In the genomic region with DNA sequence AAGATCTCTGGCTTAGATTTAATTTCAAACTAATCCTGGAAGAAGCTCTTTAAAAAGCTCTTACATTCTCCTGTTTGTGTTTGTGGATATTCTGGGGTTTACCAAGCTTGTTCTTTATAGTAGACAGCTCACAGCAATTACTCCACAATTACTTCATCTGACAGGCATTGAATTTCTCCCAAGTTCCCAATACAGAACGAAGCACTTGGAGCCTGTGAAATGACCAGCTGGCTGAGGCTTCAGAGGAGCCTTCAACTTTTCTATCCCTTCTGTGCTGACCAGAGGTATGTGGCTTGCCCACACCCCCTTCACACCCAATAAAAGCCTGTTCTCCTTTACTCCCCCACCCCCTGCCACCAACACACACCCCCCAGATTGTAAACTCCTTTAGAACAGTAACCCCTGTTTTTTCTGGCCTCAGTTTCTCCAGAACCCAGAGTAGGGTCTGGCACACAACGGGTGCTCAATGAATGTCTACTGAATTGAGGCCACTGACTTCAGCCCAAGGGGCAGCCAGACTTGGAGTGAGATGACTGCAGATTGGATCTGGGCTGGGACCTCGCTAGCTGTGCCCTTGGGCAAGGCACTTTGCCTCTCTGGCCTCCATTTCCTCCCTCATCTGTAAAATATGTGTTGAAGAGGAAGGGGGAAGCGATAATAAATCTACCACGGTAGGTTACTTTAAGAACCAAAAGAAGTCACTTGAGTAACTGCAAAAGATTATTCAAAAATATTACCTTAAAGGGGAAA, we compare ENCODE assay signal across 1 cellular context.
TF ChIP-seq lines count a peak whose summit lies in the region.

No MANE protein-coding gene starts in this region.

TF ChIP-seq in GM23338, 12 proteins besides CTCF, POLR2A, EP300 and RAD21 (continued from another document):
- no peak for TF ChIP-seq ZNF462 (CRISPR knock-in tag; IDR thresholded peaks at IDR 0.05)
- TF ChIP-seq REST (IDR thresholded peaks at IDR 0.05; ENCODE audit: unreplicated experiment) = no peak
- no peak for TF ChIP-seq ETS1 (IDR thresholded peaks at IDR 0.05)
- TF ChIP-seq ZNF114 (CRISPR knock-in tag; IDR thresholded peaks at IDR 0.05) = no peak
- no peak for TF ChIP-seq NANOG (IDR thresholded peaks at IDR 0.05; ENCODE audit: borderline replicate concordance)
- TF ChIP-seq ZNF331 (CRISPR knock-in tag; IDR thresholded peaks at IDR 0.05; ENCODE audit: low read depth) = no peak
